Comparison of ENCODE assay signal across 8 cellular contexts in the genomic region with DNA sequence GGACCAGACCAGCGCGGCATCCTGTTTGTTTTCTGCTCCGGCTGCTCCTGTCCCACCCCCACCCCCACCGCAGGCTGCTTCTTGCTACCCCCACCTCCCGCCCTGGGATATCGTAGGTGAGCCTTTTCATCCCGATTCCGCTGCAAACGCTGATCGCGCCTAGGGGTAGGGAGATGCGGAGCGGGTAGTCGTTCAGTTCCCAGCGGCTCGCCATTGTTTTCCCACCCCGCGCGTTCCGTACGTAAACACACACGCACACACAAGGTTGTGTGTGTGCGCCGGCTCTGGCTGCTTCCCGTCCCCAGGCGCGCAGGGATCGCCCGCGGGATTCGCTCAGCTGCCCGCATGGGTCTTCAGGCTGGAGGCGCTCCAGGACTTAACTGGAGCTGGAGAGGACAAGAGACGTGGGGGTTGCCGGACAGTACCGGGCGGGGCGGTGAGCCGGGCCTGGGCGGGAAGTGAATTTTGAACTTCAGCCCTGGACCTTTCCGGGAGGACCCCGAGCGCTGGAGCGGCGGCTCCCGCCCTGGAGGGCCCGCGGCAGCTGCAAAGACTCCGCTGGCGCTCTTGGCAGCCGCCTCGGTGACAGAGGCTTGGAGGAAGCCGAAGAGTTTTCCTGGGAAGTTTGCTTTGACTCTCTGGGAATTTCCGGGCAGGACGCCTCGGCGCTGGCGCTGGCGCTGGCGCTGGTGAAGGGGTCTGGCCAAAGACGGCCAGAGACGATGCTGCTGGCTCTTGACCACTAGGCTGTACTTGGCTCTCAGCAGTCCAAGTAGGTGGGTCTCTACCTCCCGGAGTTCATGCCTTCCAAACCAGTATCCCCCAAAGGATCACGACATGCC. TPM values are rescaled to one million over a fixed set of nuclear protein-coding genes. Genes with fewer than 3 reads are reported as not detected.
DNase-seq lines count a peak whose midpoint lies in the region; ATAC-seq and TF ChIP-seq lines count a peak whose summit lies in the region.

No MANE protein-coding gene starts in this region.

- H4K20me1 ChIP-seq in BLaER1 treated with 17β-estradiol and CSF1 and Interleukin-3, amounts not matched to agents 10 nM and 100 nM = peaks cover 0 to 44% (median 16%) of the 10 kb centered on the region in 11 experiments; a peak in 14 of 22 replicates

- H3K9ac ChIP-seq in BLaER1 treated with 17β-estradiol and CSF1 and Interleukin-3, amounts not matched to agents 10 nM and 100 nM = peak overlapping the region in 3 of 11 experiments; percentile 30 to 72 (median 32); a peak in 4 of 22 replicates

- H3K4me3 Mint-ChIP-seq in naive B cell = peak overlapping the region; percentile 27 to 86 (median 76)

- H3K27me3 Mint-ChIP-seq in naive B cell = peaks cover 65 to 86% (median 84%) of the 10 kb centered on the region in 3 donors

- H3K9me3 Mint-ChIP-seq in naive B cell = peaks cover 0 to 8% (median 0%) of the 10 kb centered on the region in 7 donors

- H3K27ac Mint-ChIP-seq in naive B cell = peak overlapping the region in 1 of 6 donors; percentile 61

- no peak for TF ChIP-seq CTCF in fibroblast of the aortic adventitia (IDR thresholded peaks at IDR 0.05; ENCODE audit: insufficient read depth, low read length)
- no peak for TF ChIP-seq CTCF in GM20000 (IDR thresholded peaks at IDR 0.05; ENCODE audit: extremely low read depth, missing control alignments)

- peaks cover 8 to 26% (median 14%) of the 10 kb centered on the region in 3 donors for H3K4me1 Mint-ChIP-seq in naive B cell

- H3K36me3 ChIP-seq in BLaER1 treated with 17β-estradiol and CSF1 and Interleukin-3, amounts not matched to agents 10 nM and 100 nM = no peaks in the 10 kb centered on the region

- peak overlapping the region; percentile 59 to 75 (median 66) for H3K4me3 ChIP-seq in BLaER1 treated with 17β-estradiol and CSF1 and Interleukin-3, amounts not matched to agents 10 nM and 100 nM
- H3K4me3 ChIP-seq in fibroblast of the aortic adventitia (ENCODE audit: low read depth, low read length) = peak overlapping the region; percentile 94

- DNase-seq in HT-29 (ENCODE audit: low spot score) = peak; percentile 69
- peak; percentile 7 to 8 for DNase-seq in activated CD4-positive, alpha-beta T cell treated with anti-CD3 and anti-CD28 coated beads, Interleukin-2, amount 50 U/mL, for 48 hours
- peak; percentile 79 for DNase-seq in fibroblast of the aortic adventitia (ENCODE audit: low read depth)
- no peak for DNase-seq in naive B cell
- no peak for DNase-seq in GM20000 (ENCODE audit: low spot score)

- H3K9me3 ChIP-seq in BLaER1 treated with 17β-estradiol and CSF1 and Interleukin-3, amounts not matched to agents 10 nM and 100 nM (replicated peaks in 1 of 11) = peaks cover 0 to 7% (median 0%) of the 10 kb centered on the region in 11 experiments; a peak in 3 of 22 replicates

- no peak for ATAC-seq in naive B cell (ENCODE audit: low read depth in 2 of 2)
- ATAC-seq in HG03039 (IDR thresholded peaks at IDR 0.05; ENCODE audit: unreplicated experiment) = no peak
- no peak for ATAC-seq in HG03097 (IDR thresholded peaks at IDR 0.05; ENCODE audit: low FRiP score, unreplicated experiment)

- H3K27me3 ChIP-seq in BLaER1 treated with 17β-estradiol and CSF1 and Interleukin-3, amounts not matched to agents 10 nM and 100 nM = peaks cover 48 to 83% (median 72%) of the 10 kb centered on the region in 11 experiments

- peak overlapping the region; percentile 93 to 98 (median 95) for H3K4me2 ChIP-seq in BLaER1 treated with 17β-estradiol and CSF1 and Interleukin-3, amounts not matched to agents 10 nM and 100 nM

- H3K27ac ChIP-seq in BLaER1 treated with 17β-estradiol and CSF1 and Interleukin-3, amounts not matched to agents 10 nM and 100 nM = no peak overlapping the region

- H3K4me1 ChIP-seq in BLaER1 treated with 17β-estradiol and CSF1 and Interleukin-3, amounts not matched to agents 10 nM and 100 nM = peaks cover 21 to 36% (median 28%) of the 10 kb centered on the region in 10 experiments

- no peaks in the 10 kb centered on the region for H3K36me3 Mint-ChIP-seq in naive B cell

RNA-seq across cellular contexts. Expression of a gene that starts 1.6 kb away (rescaled TPM):
- total RNA-seq in HT-29 (2014; rRNA removed; shearing (Covaris generic)) = 28.7 and 32.8 TPM in 2 replicates
- total RNA-seq in fibroblast of the aortic adventitia (ENCODE audit: low replicate concordance) = 3.3 and 5.1 TPM in 2 replicates
- not detected for polyA plus RNA-seq in naive B cell (ENCODE audit: low read depth in 6 of 6)

Comparison
In these comparisons a context has a peak if more than half of its experiments do, and no peak if none do; other contexts are left out.
1. DNase-seq: peak in HT-29 (single experiment), activated CD4-positive, alpha-beta T cell treated with anti-CD3 and anti-CD28 coated beads, Interleukin-2, amount 50 U/mL, for 48 hours (2 of 2) and fibroblast of the aortic adventitia (single experiment); none in naive B cell (single experiment) and GM20000 (single experiment).